Comparison of ENCODE assay signal across 1 cellular context in genomic region chr11:2140411-2141400, GRCh38.
TF ChIP-seq lines count a peak whose summit lies in the region.

No MANE protein-coding gene starts in this region.

TF ChIP-seq in HEK293, 187 proteins besides CTCF, POLR2A, EP300 and RAD21:
- TF ChIP-seq ZIC2 (tag by site-specific recombination; IDR thresholded peaks at IDR 0.05) (peak; percentile 34; the same call in 1 of the 2 replicates), ZNF174 (tag by site-specific recombination; IDR thresholded peaks at IDR 0.05) (no peak), ZBTB17 (tag by site-specific recombination; IDR thresholded peaks at IDR 0.05) (0 out of 2 replicates have a peak, but pooled peaks have one; percentile 13)
